ENCODE assay signal across 1 cellular context in genomic region chr5:115480245-115480644, GRCh38.
TF ChIP-seq lines count a peak whose summit lies in the region.

No MANE protein-coding gene starts in this region.

TF ChIP-seq in HepG2, 621 proteins besides CTCF, POLR2A, EP300 and RAD21 (continued from another document):
- TF ChIP-seq ATRX (CRISPR knock-in tag; IDR thresholded peaks at IDR 0.05; ENCODE audit: borderline replicate concordance) (no peak), BATF2 (CRISPR knock-in tag; IDR thresholded peaks at IDR 0.05) (no peak)
